34 cellular contexts compared by ENCODE assay signal in the genomic region with DNA sequence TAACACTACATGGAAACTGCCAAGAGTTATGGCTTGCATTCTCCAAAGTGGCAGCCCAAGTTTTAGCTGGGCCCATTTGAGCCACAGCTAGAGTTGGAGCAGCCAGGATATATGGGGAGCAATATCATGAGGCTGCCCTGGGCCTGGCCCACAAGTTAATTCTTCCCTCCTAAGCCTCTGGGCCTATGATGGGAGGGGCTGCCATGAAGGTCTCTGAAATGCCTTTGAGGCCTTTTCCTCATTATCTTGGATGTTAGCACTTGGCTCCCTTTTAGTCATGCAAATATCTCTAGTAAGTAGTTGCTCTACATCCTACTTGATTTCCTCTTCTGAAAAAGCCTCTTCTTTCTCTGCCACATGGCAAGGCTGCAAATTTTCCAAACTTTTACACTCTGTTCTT.
"Had no signal": no experiment of that assay in that cellular context is flagged by ENCODE, and none has a peak within 500 bp of the region (broad histone marks: within the 10 kb centered on the region; RNA-seq: fewer than 3 reads in every experiment).

No MANE protein-coding gene starts in this region.

- H3K27ac ChIP-seq: ascending aorta, VCaP had no signal

- H3K36me3 ChIP-seq: ascending aorta had no signal

- H3K27me3 Mint-ChIP-seq: activated CD4-positive, alpha-beta T cell treated with anti-CD3 and anti-CD28 coated beads, Interleukin-2, amount 10 ng/mL, durations not matched to agents 7 days and 5 days; activated CD8-positive, alpha-beta memory T cell treated with anti-CD3 and anti-CD28 coated beads, Interleukin-2, amount 10 ng/mL, durations not matched to agents 7 days and 5 days; activated naive CD4-positive, alpha-beta T cell treated with anti-CD3 and anti-CD28 coated beads, Interleukin-2, amount 50 U/mL, for 24 hours; activated naive CD8-positive, alpha-beta T cell; activated naive CD8-positive, alpha-beta T cell treated with anti-CD3 and anti-CD28 coated beads, Interleukin-2, amount 50 U/mL, for 24 hours; activated T-cell treated with anti-CD3 and anti-CD28 coated beads, Interleukin-2, amount 50 U/mL, for 24 hours had no signal

- H3K4me1 Mint-ChIP-seq: activated CD4-positive, alpha-beta memory T cell treated with anti-CD3 and anti-CD28 coated beads, Interleukin-2, amount 10 ng/mL, durations not matched to agents 7 days and 5 days; activated CD4-positive, alpha-beta T cell treated with anti-CD3 and anti-CD28 coated beads, Interleukin-2, amount 10 ng/mL, durations not matched to agents 7 days and 5 days; activated CD8-positive, alpha-beta memory T cell treated with anti-CD3 and anti-CD28 coated beads, Interleukin-2, amount 10 ng/mL, durations not matched to agents 7 days and 5 days; activated naive CD4-positive, alpha-beta T cell treated with anti-CD3 and anti-CD28 coated beads, Interleukin-2, amount 10 ng/mL, durations not matched to agents 7 days and 5 days; activated naive CD4-positive, alpha-beta T cell treated with anti-CD3 and anti-CD28 coated beads, Interleukin-2, amount 50 U/mL, for 24 hours; activated naive CD8-positive, alpha-beta T cell treated with anti-CD3 and anti-CD28 coated beads, Interleukin-2, amount 10 ng/mL, durations not matched to agents 7 days and 5 days; brain had no signal

- H3K9me3 Mint-ChIP-seq: activated naive CD4-positive, alpha-beta T cell treated with anti-CD3 and anti-CD28 coated beads, Interleukin-2, amount 50 U/mL, for 24 hours; activated T-helper 2 cell treated with anti-CD3 and anti-CD28 coated beads, Interferon-gamma antibody, Interleukin-2, Interleukin-4, amounts not matched to agents 10 μg/mL and 5 μg/mL and 100 μg/mL, durations not matched to agents 14 hours and 24 hours and 36 hours had no signal

- H3K4me3 Mint-ChIP-seq: activated CD4-positive, alpha-beta memory T cell treated with anti-CD3 and anti-CD28 coated beads, Interleukin-2, amount 10 ng/mL, durations not matched to agents 7 days and 5 days; activated CD4-positive, alpha-beta T cell treated with anti-CD3 and anti-CD28 coated beads for 36 hours; activated CD4-positive, alpha-beta T cell treated with anti-CD3 and anti-CD28 coated beads, Interleukin-2, amount 10 ng/mL, durations not matched to agents 7 days and 5 days; activated CD8-positive, alpha-beta memory T cell treated with anti-CD3 and anti-CD28 coated beads, Interleukin-2, amount 10 ng/mL, durations not matched to agents 7 days and 5 days; activated CD8-positive, alpha-beta T cell treated with anti-CD3 and anti-CD28 coated beads, Interleukin-2, amount 10 ng/mL, durations not matched to agents 7 days and 5 days; activated naive CD4-positive, alpha-beta T cell treated with anti-CD3 and anti-CD28 coated beads, Interleukin-2, amount 10 ng/mL, durations not matched to agents 7 days and 5 days; activated naive CD4-positive, alpha-beta T cell treated with anti-CD3 and anti-CD28 coated beads, Interleukin-2, amount 50 U/mL, for 24 hours; activated naive CD8-positive, alpha-beta T cell; activated naive CD8-positive, alpha-beta T cell treated with anti-CD3 and anti-CD28 coated beads, Interleukin-2, amount 10 ng/mL, durations not matched to agents 7 days and 5 days; activated naive CD8-positive, alpha-beta T cell treated with anti-CD3 and anti-CD28 coated beads, Interleukin-2, amount 50 U/mL, for 24 hours; activated T-cell treated with anti-CD3 and anti-CD28 coated beads, Interleukin-2, amount 50 U/mL, for 24 hours; brain; T-helper 1 cell treated with Interleukin-12 subunit alpha and Interleukin-12 subunit beta and Interleukin-4 antibody, amounts not matched to agents 30 μg/mL and 1 μg/mL, for 36 hours; T-helper 2 cell treated with Interferon-gamma antibody and Interleukin-4, amounts not matched to agents 5 μg/mL and 100 μg/mL, for 36 hours had no signal

- H3K4me3 ChIP-seq: ascending aorta had no signal

- H3K9me3 ChIP-seq: ascending aorta had no signal

- H3K36me3 Mint-ChIP-seq: activated naive CD4-positive, alpha-beta T cell treated with anti-CD3 and anti-CD28 coated beads, Interleukin-2, amount 10 ng/mL, durations not matched to agents 7 days and 5 days; activated naive CD4-positive, alpha-beta T cell treated with anti-CD3 and anti-CD28 coated beads, Interleukin-2, amount 50 U/mL, for 24 hours; activated naive CD8-positive, alpha-beta T cell treated with anti-CD3 and anti-CD28 coated beads, Interleukin-2, amount 10 ng/mL, durations not matched to agents 7 days and 5 days had no signal

- H3K4me1 ChIP-seq: ascending aorta had no signal

- ATAC-seq: activated CD4-positive, alpha-beta T cell treated with anti-CD3 and anti-CD28 coated beads for 36 hours; activated CD4-positive, CD25-positive, alpha-beta regulatory T cell treated with anti-CD3 and anti-CD28 coated beads, Interleukin-2, amount 50 U/mL, for 24 hours; activated CD8-positive, alpha-beta memory T cell treated with anti-CD3 and anti-CD28 coated beads, Interleukin-2, amount 10 ng/mL, durations not matched to agents 7 days and 5 days; activated CD8-positive, alpha-beta T cell treated with anti-CD3 and anti-CD28 coated beads, Interleukin-2, amount 10 ng/mL, durations not matched to agents 7 days and 5 days; activated naive CD8-positive, alpha-beta T cell treated with anti-CD3 and anti-CD28 coated beads, Interleukin-2, amount 50 U/mL, for 24 hours had no signal

- H3K27ac Mint-ChIP-seq: activated CD4-positive, alpha-beta memory T cell treated with anti-CD3 and anti-CD28 coated beads, Interleukin-2, amount 10 ng/mL, durations not matched to agents 7 days and 5 days; activated CD4-positive, alpha-beta T cell treated with anti-CD3 and anti-CD28 coated beads for 36 hours; activated CD4-positive, alpha-beta T cell treated with anti-CD3 and anti-CD28 coated beads, Interleukin-2, amount 10 ng/mL, durations not matched to agents 7 days and 5 days; activated CD8-positive, alpha-beta memory T cell treated with anti-CD3 and anti-CD28 coated beads, Interleukin-2, amount 10 ng/mL, durations not matched to agents 7 days and 5 days; activated CD8-positive, alpha-beta T cell treated with anti-CD3 and anti-CD28 coated beads, Interleukin-2, amount 10 ng/mL, durations not matched to agents 7 days and 5 days; activated naive CD4-positive, alpha-beta T cell treated with anti-CD3 and anti-CD28 coated beads, Interleukin-2, amount 10 ng/mL, durations not matched to agents 7 days and 5 days; activated naive CD4-positive, alpha-beta T cell treated with anti-CD3 and anti-CD28 coated beads, Interleukin-2, amount 50 U/mL, for 24 hours; activated naive CD8-positive, alpha-beta T cell; activated naive CD8-positive, alpha-beta T cell treated with anti-CD3 and anti-CD28 coated beads, Interleukin-2, amount 10 ng/mL, durations not matched to agents 7 days and 5 days; activated naive CD8-positive, alpha-beta T cell treated with anti-CD3 and anti-CD28 coated beads, Interleukin-2, amount 50 U/mL, for 24 hours; activated T-cell treated with anti-CD3 and anti-CD28 coated beads, Interleukin-2, amount 50 U/mL, for 24 hours; activated T-helper 2 cell treated with anti-CD3 and anti-CD28 coated beads, Interferon-gamma antibody, Interleukin-2, Interleukin-4, amounts not matched to agents 10 μg/mL and 5 μg/mL and 100 μg/mL, durations not matched to agents 14 hours and 24 hours and 36 hours; brain; T-helper 1 cell treated with Interleukin-12 subunit alpha and Interleukin-12 subunit beta and Interleukin-4 antibody, amounts not matched to agents 30 μg/mL and 1 μg/mL, for 36 hours; T-helper 2 cell treated with Interferon-gamma antibody and Interleukin-4, amounts not matched to agents 5 μg/mL and 100 μg/mL, for 36 hours had no signal

- DNase-seq: activated CD4-positive, alpha-beta memory T cell treated with anti-CD3 and anti-CD28 coated beads, Interleukin-2, amount 10 ng/mL, durations not matched to agents 7 days and 5 days; activated CD4-positive, alpha-beta T cell treated with anti-CD3 and anti-CD28 coated beads for 1 hour; activated CD4-positive, alpha-beta T cell treated with anti-CD3 and anti-CD28 coated beads for 36 hours; activated CD4-positive, alpha-beta T cell treated with anti-CD3 and anti-CD28 coated beads for 48 hours; activated CD4-positive, alpha-beta T cell treated with anti-CD3 and anti-CD28 coated beads, Interleukin-2, amount 10 ng/mL, durations not matched to agents 7 days and 5 days; activated CD4-positive, alpha-beta T cell treated with anti-CD3 and anti-CD28 coated beads, Interleukin-2, amount 50 U/mL, for 48 hours; activated CD4-positive, CD25-positive, alpha-beta regulatory T cell; activated CD8-positive, alpha-beta memory T cell treated with anti-CD3 and anti-CD28 coated beads for 24 hours; activated CD8-positive, alpha-beta memory T cell treated with anti-CD3 and anti-CD28 coated beads, Interleukin-2, amount 10 ng/mL, durations not matched to agents 7 days and 5 days; activated CD8-positive, alpha-beta memory T cell treated with anti-CD3 and anti-CD28 coated beads, Interleukin-2, amount 50 U/mL, for 48 hours; activated CD8-positive, alpha-beta T cell treated with anti-CD3 and anti-CD28 coated beads, Interleukin-2, amount 10 ng/mL, durations not matched to agents 7 days and 5 days; activated effector memory CD4-positive, alpha-beta T cell treated with Interleukin-2 at 50 U/mL for 16 hours; activated gamma-delta T cell; activated naive CD4-positive, alpha-beta T cell treated with anti-CD3 and anti-CD28 coated beads, Interleukin-2, amount 10 ng/mL, durations not matched to agents 7 days and 5 days; activated naive CD4-positive, alpha-beta T cell treated with Interleukin-2 at 50 U/mL for 16 hours; activated naive CD8-positive, alpha-beta T cell treated with anti-CD3 and anti-CD28 coated beads, Interleukin-2, amount 10 ng/mL, durations not matched to agents 7 days and 5 days; activated naive CD8-positive, alpha-beta T cell treated with anti-CD3 and anti-CD28 coated beads, Interleukin-2, amount 50 U/mL, for 24 hours; activated T-cell treated with anti-CD3 and anti-CD28 coated beads, Interleukin-2, amount 50 U/mL, for 24 hours; activated T-cell treated with anti-CD3 and anti-CD28 coated beads, Interleukin-2, amount 50 U/mL, for 48 hours; amygdala; anterior cingulate cortex; central memory CD4-positive, alpha-beta T cell; T-helper 1 cell; T-helper 2 cell; T-helper 9 cell had no signal

- H3K27me3 ChIP-seq: ascending aorta had no signal
